Comparison of ENCODE assay signal across 8 cellular contexts in the genomic region with DNA sequence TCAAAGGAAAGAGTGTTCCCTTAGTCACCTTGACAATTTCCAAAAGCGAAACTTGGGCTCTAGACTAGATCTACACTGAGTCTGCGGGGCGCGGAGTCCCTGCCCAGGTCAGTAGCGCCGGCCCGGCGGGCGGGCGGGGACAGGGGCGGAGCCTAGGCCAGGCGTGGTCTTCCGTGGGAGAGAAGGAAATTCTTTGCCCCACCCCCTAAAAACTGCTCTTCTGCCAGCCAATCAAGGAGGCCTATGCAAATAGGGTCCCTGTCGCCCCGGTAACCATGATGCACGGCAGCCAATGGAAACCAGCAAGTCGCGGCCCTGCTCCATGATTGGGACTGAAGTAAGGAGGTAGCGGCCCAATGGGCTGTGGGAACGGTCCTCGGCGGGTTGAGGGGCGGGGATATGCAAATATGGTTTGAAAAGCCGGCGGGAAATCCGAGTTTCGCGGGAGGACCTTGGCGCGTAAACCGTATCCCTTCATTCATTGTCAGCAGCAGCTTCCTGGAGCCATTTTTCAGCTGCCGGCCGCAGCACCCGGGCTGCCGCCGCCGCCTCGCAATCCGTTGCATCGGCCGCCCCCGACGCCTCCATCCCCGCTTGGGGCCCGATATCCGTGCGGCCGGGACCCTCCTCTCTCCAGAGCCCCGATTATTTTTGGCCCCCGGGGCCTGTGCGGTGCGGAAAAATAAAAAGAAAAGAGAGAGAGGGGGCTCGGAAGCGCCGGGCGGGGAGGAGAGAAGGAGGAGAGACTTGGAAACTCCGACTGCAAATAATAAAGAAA. TPM values are rescaled to one million over a fixed set of nuclear protein-coding genes. Genes with fewer than 3 reads are reported as not detected.
DNase-seq lines count a peak whose midpoint lies in the region; ATAC-seq, FAIRE-seq and TF ChIP-seq lines count a peak whose summit lies in the region.

A gene (plus strand): TSS at position 477 of the 778 bp plus-strand sequence. CDS start 354 bp downstream, outside the sequence.

- peak within 1 kb of the TSS; percentile 65 to 84 for H3K4me3 ChIP-seq in body of pancreas

- TF ChIP-seq CTCF in 22Rv1 (IDR thresholded peaks at IDR 0.05), result no peak
- no peak for TF ChIP-seq CTCF in body of pancreas (IDR thresholded peaks at IDR 0.05)

- intact Hi-C loops in body of pancreas (cut with DNase I), result no loop called here
- intact Hi-C loops in sciatic nerve (cut with DNase I), result no loop called here

- H3K9me3 ChIP-seq in body of pancreas, result no peaks in the 10 kb centered on the region

- WGBS in body of pancreas, 2 donors, result 0 to 1% methylated on average over 34 to 57 of the region's 57 CpGs

- no peaks in the 10 kb centered on the region for H3K36me3 ChIP-seq in body of pancreas (replicated peaks in 1 of 2; ENCODE audit: insufficient read depth in 1 of 2, low read depth in 2 of 2)

- H3K27me3 ChIP-seq in body of pancreas, result no peaks in the 10 kb centered on the region

- ATAC-seq in GM18520 (IDR thresholded peaks at IDR 0.05; ENCODE audit: unreplicated experiment) (peak; percentile 74), HG03064 (IDR thresholded peaks at IDR 0.05; ENCODE audit: low read depth, unreplicated experiment) (peak; percentile 79), body of pancreas (peak; percentile 97), sciatic nerve (peak; percentile 99)

- H3K27ac ChIP-seq in 22Rv1, result peak within 1 kb of the TSS; percentile 95
- H3K27ac ChIP-seq in body of pancreas, result peak within 1 kb of the TSS; percentile 87 to 89 (median 88)

- peak in 2 of 3 donors; percentile 42 to 50 for TF ChIP-seq POLR2A in body of pancreas (IDR thresholded peaks at IDR 0.05)

- peaks cover 15% of the 10 kb centered on the region for H3K4me1 ChIP-seq in body of pancreas

- FAIRE-seq in TTC549 (lab: Jason Lieb, UNC), result peak; percentile 97

- DNase-seq in NCI-H2107 treated with DMSO at 0.1 percent for 48 hours (lab: John Stamatoyannopoulos, UW; ENCODE audit: unreplicated experiment) (peak; percentile 95), body of pancreas (peak; percentile 100), iPS DF 19.7 (ENCODE audit: low read depth, low spot score) (peak; percentile 98), sciatic nerve (ENCODE audit: low spot score) (peak; percentile 100)

RNA-seq across cellular contexts. Expression of the gene that starts here (rescaled TPM):
- total RNA-seq in body of pancreas (1 to 10 TPM; 2.0 to 2.3 TPM), sciatic nerve (5.8 TPM)

Comparison
In these comparisons a context has a peak if more than half of its experiments do, and no peak if none do; other contexts are left out.
1. Peak in every context shown above with its lines: DNase-seq, ATAC-seq, H3K4me3 ChIP-seq and H3K27ac ChIP-seq.